Comparison of ENCODE assay signal across 18 cellular contexts in the genomic region with DNA sequence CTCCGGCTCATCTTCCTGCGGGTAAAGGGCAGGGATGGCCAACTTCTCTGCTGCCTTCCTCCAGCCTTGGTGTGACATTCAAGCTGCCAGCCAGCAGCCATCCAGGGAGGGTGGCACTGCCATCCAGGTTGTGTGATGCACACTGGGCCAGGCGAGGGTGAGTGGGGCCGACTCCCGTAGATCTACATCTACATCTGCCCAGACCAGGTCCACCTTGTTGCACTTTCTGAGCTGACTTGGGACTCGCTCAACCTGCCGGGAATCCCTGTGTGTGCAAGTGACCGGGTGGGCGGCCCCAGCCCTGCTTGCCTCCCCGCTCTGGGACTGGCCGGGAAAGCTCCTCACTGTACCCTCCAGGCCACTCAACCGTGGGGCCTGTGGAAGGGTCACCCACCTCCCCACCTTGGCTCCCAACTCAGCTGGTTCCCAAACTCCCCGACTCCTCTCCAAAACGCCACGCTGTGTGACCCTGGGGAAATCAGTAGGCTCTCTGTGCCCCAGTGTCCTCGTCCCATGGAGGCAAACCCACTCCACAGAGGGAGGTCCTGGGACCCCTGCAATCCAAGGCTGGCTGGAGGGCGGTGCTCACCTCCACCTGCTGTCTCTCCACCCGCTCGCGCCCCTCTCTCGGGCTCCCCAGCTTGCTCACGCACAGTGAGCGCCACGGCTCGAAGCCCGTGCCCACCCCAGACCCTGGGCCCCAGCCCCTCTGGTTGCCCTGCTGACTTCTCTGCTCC.
"Had no signal": no experiment of that assay in that cellular context is flagged by ENCODE, and none has a peak within 500 bp of the region (broad histone marks: within the 10 kb centered on the region; RNA-seq: fewer than 3 reads in every experiment).

No MANE protein-coding gene starts in this region.

- H2AFZ ChIP-seq: hepatocyte had no signal

- H3K9me3 ChIP-seq: breast epithelium, testis had no signal

- DNase-seq: activated CD4-positive, alpha-beta T cell treated with anti-CD3 and anti-CD28 coated beads, Interleukin-2, amount 50 U/mL, for 48 hours; activated CD4-positive, CD25-positive, alpha-beta regulatory T cell treated with anti-CD3 and anti-CD28 coated beads, Interleukin-2, amount 50 U/mL, for 72 hours; activated CD8-positive, alpha-beta memory T cell treated with anti-CD3 and anti-CD28 coated beads, Interleukin-2, amount 10 ng/mL, durations not matched to agents 7 days and 5 days; activated effector memory CD4-positive, alpha-beta T cell treated with Interleukin-2 at 50 U/mL for 16 hours; activated T-cell treated with anti-CD3 and anti-CD28 coated beads, Interleukin-2, amount 50 U/mL, for 24 hours; anterior cingulate cortex; foreskin melanocyte; kidney glomerular epithelial cell; mammary epithelial cell; natural killer cell; nucleus accumbens; stimulated activated CD4-positive, alpha-beta T cell treated with anti-CD3 and anti-CD28 coated beads, Interleukin-4, amount 100 ng/mL, for 24 hours; testis had no signal

- H3K27me3 ChIP-seq: breast epithelium, hepatocyte, testis had no signal

- H3K4me1 Mint-ChIP-seq: activated CD8-positive, alpha-beta memory T cell treated with anti-CD3 and anti-CD28 coated beads, Interleukin-2, amount 10 ng/mL, durations not matched to agents 7 days and 5 days; natural killer cell had no signal

- H3K9me3 Mint-ChIP-seq: activated naive CD4-positive, alpha-beta T cell treated with anti-CD3 and anti-CD28 coated beads, Interleukin-2, amount 50 U/mL, for 72 hours; activated T-cell treated with anti-CD3 and anti-CD28 coated beads, Interleukin-2, amount 50 U/mL, for 24 hours; natural killer cell; stimulated activated naive CD8-positive, alpha-beta T cell treated with anti-CD3 and anti-CD28 coated beads, Interleukin-15, Interleukin-2, amounts not matched to agents 100 ng/mL and 50 ng/mL, for 24 hours; T-helper 1 cell treated with Interleukin-12 subunit alpha and Interleukin-12 subunit beta and Interleukin-4 antibody, amounts not matched to agents 30 μg/mL and 1 μg/mL, for 36 hours had no signal

- H3K4me2 ChIP-seq: hepatocyte had no signal

- H3K4me1 ChIP-seq: breast epithelium, testis had no signal

- H3K4me3 Mint-ChIP-seq: activated CD8-positive, alpha-beta memory T cell treated with anti-CD3 and anti-CD28 coated beads, Interleukin-2, amount 10 ng/mL, durations not matched to agents 7 days and 5 days; activated T-cell treated with anti-CD3 and anti-CD28 coated beads, Interleukin-2, amount 50 U/mL, for 24 hours; natural killer cell; stimulated activated naive CD8-positive, alpha-beta T cell treated with anti-CD3 and anti-CD28 coated beads, Interleukin-15, Interleukin-2, amounts not matched to agents 100 ng/mL and 50 ng/mL, for 24 hours; T-helper 1 cell treated with Interleukin-12 subunit alpha and Interleukin-12 subunit beta and Interleukin-4 antibody, amounts not matched to agents 30 μg/mL and 1 μg/mL, for 36 hours had no signal

- H3K27me3 Mint-ChIP-seq: activated CD8-positive, alpha-beta memory T cell treated with anti-CD3 and anti-CD28 coated beads, Interleukin-2, amount 10 ng/mL, durations not matched to agents 7 days and 5 days; activated T-cell treated with anti-CD3 and anti-CD28 coated beads, Interleukin-2, amount 50 U/mL, for 24 hours; stimulated activated naive CD8-positive, alpha-beta T cell treated with anti-CD3 and anti-CD28 coated beads, Interleukin-15, Interleukin-2, amounts not matched to agents 100 ng/mL and 50 ng/mL, for 24 hours had no signal

- H3K27ac Mint-ChIP-seq: activated CD8-positive, alpha-beta memory T cell treated with anti-CD3 and anti-CD28 coated beads, Interleukin-2, amount 10 ng/mL, durations not matched to agents 7 days and 5 days; activated naive CD4-positive, alpha-beta T cell treated with anti-CD3 and anti-CD28 coated beads, Interleukin-2, amount 50 U/mL, for 72 hours; activated T-cell treated with anti-CD3 and anti-CD28 coated beads, Interleukin-2, amount 50 U/mL, for 24 hours; natural killer cell; stimulated activated naive CD8-positive, alpha-beta T cell treated with anti-CD3 and anti-CD28 coated beads, Interleukin-15, Interleukin-2, amounts not matched to agents 100 ng/mL and 50 ng/mL, for 24 hours; T-helper 1 cell treated with Interleukin-12 subunit alpha and Interleukin-12 subunit beta and Interleukin-4 antibody, amounts not matched to agents 30 μg/mL and 1 μg/mL, for 36 hours had no signal

- H3K27ac ChIP-seq: hepatocyte, testis had no signal

- ATAC-seq: activated CD8-positive, alpha-beta memory T cell treated with anti-CD3 and anti-CD28 coated beads, Interleukin-2, amount 10 ng/mL, durations not matched to agents 7 days and 5 days; activated naive CD4-positive, alpha-beta T cell treated with anti-CD3 and anti-CD28 coated beads, Interleukin-2, amount 50 U/mL, for 72 hours had no signal

- H3K36me3 Mint-ChIP-seq: activated CD8-positive, alpha-beta memory T cell treated with anti-CD3 and anti-CD28 coated beads, Interleukin-2, amount 10 ng/mL, durations not matched to agents 7 days and 5 days; activated naive CD4-positive, alpha-beta T cell treated with anti-CD3 and anti-CD28 coated beads, Interleukin-2, amount 50 U/mL, for 72 hours; natural killer cell had no signal

- H3K36me3 ChIP-seq: breast epithelium had no signal

- H3K4me3 ChIP-seq: breast epithelium, hepatocyte, testis had no signal

- H3K79me2 ChIP-seq: hepatocyte had no signal
